ENCODE assay signal across 10 cellular contexts in genomic region chr14:49623387-49623786, GRCh38. TPM values are rescaled to one million over a fixed set of nuclear protein-coding genes. Genes with fewer than 3 reads are reported as not detected.
DNase-seq lines count a peak whose midpoint lies in the region; ATAC-seq and TF ChIP-seq lines count a peak whose summit lies in the region.
"Had no signal": no experiment of that assay in that cellular context is flagged by ENCODE, and none has a peak within 500 bp of the region (broad histone marks: within the 10 kb centered on the region; RNA-seq: fewer than 3 reads in every experiment).

No MANE protein-coding gene starts in this region.

- H4K20me1 ChIP-seq in PC-9 (ENCODE audit: insufficient read depth), result peaks cover 38% of the 10 kb centered on the region

- H3K4me1 ChIP-seq in PC-9 (replicated peaks; ENCODE audit: insufficient read depth), result peaks cover 50% of the 10 kb centered on the region
- no peaks in the 10 kb centered on the region for H3K4me1 ChIP-seq in endodermal cell (ENCODE audit: control insufficient read depth, insufficient read depth, low read length)

- POLR2A ChIA-PET in PC-9 (lab: Charles Lee; ENCODE audit: unreplicated experiment), result interaction anchor here (0.5 kb wide), 1 partner anchor 37 kb away, joined by 4 read pairs; the partner anchor contains the start of gene RPS29
- POLR2A ChIA-PET in GM10248 (lab: Yijun Ruan, JAX), result interaction anchor here (0.5 to 1.5 kb wide), 4 partner anchors 11 to 37 kb away, joined by 3 to 7 read pairs (median 5); partner anchors contain the start of genes DNAAF2, LRR1 and RPS29

- H3K27ac Mint-ChIP-seq in endodermal cell (no peak overlapping the region), osteocyte (ENCODE audit: unreplicated experiment) (no peak overlapping the region)

- no peak overlapping the region for H3K4me3 Mint-ChIP-seq in endodermal cell
- H3K4me3 Mint-ChIP-seq in osteocyte (ENCODE audit: unreplicated experiment), result peak overlapping the region; percentile 98

- WGBS in endodermal cell (ENCODE audit: insufficient coverage in 1 of 2, insufficient read length in 1 of 2), 2 experiments, result 95 to 100% methylated on average over 3 of the region's 3 CpGs

- CTCF ChIA-PET in PC-9 (lab: Charles Lee), result interaction anchor here (0.6 to 1.2 kb wide), 2 partner anchors 215 to 230 kb away, joined by 4 to 5 read pairs; no protein-coding TSS in a partner anchor
- CTCF ChIA-PET in GM10248 (lab: Yijun Ruan, JAX), result interaction anchor here (2.1 to 7.5 kb wide), 2 partner anchors 11 to 38 kb away, joined by 5 to 76 read pairs; partner anchors contain the start of genes DNAAF2 and RPS29

- no TSS peak for BruUV-seq in PC-9 (replicated peaks; lab: Mats Ljungman, UMichigan)

- no peak overlapping the region for H3K9ac ChIP-seq in endodermal cell (ENCODE audit: extremely low read depth, low read length, poor library complexity, severe bottlenecking)

- H2AFZ ChIP-seq in PC-9, result no peak overlapping the region

- H3K79me2 ChIP-seq in PC-9 (ENCODE audit: low read depth), result peaks cover 87% of the 10 kb centered on the region

- H3K9me3 Mint-ChIP-seq in endodermal cell (no peaks in the 10 kb centered on the region), osteocyte (ENCODE audit: unreplicated experiment) (no peaks in the 10 kb centered on the region)

- intact Hi-C loops in PC-9 (cut with micrococcal nuclease; ENCODE audit: unreplicated experiment), result loop anchor here (5.0 kb wide), 1 partner anchor 36 kb away; the partner anchor contains the start of gene RPS29

- H3K4me3 ChIP-seq in GM08714 (ENCODE audit: low read length), result peak overlapping the region; percentile 66
- peak overlapping the region; percentile 100; the same call in 1 of the 2 replicates for H3K4me3 ChIP-seq in PC-9
- peak overlapping the region; percentile 91 for H3K4me3 ChIP-seq in endodermal cell (ENCODE audit: low read length)

- no peaks in the 10 kb centered on the region for H3K27me3 Mint-ChIP-seq in endodermal cell (ENCODE audit: insufficient read depth)
- H3K27me3 Mint-ChIP-seq in osteocyte (ENCODE audit: unreplicated experiment), result no peaks in the 10 kb centered on the region

- H3K36me3 ChIP-seq in PC-9 (ENCODE audit: low read depth) (peaks cover 20% of the 10 kb centered on the region), endodermal cell (ENCODE audit: control insufficient read depth, insufficient read depth, low read length) (peaks cover 51% of the 10 kb centered on the region)

- no peak for TF ChIP-seq CTCF in PC-9 (conservative IDR thresholded peaks at IDR 0.05)
- no peak for TF ChIP-seq CTCF in endodermal cell (conservative IDR thresholded peaks at IDR 0.05)
- TF ChIP-seq CTCF in osteocyte (IDR thresholded peaks at IDR 0.05), result no peak
- no peak for TF ChIP-seq CTCF in GM10248 (IDR thresholded peaks at IDR 0.05; ENCODE audit: control extremely low read depth, extremely low read depth, low read depth, missing control alignments)

- peaks cover 16% of the 10 kb centered on the region for H3K4me1 Mint-ChIP-seq in endodermal cell
- peaks cover 53% of the 10 kb centered on the region for H3K4me1 Mint-ChIP-seq in osteocyte (ENCODE audit: unreplicated experiment)

- peaks cover 31% of the 10 kb centered on the region for H3F3A ChIP-seq in PC-9 (ENCODE audit: insufficient read depth, low read depth)

- H3K4me2 ChIP-seq in PC-9, result peak overlapping the region; percentile 98

- H3K9me3 ChIP-seq in PC-9 (ENCODE audit: insufficient read depth, low read depth) (no peaks in the 10 kb centered on the region), endodermal cell (ENCODE audit: control insufficient read depth, low read length) (no peaks in the 10 kb centered on the region)

- H3K27me3 ChIP-seq in PC-9 (ENCODE audit: insufficient read depth, low read depth) (no peaks in the 10 kb centered on the region), endodermal cell (ENCODE audit: control insufficient read depth, insufficient read depth, low read length, poor library complexity, severe bottlenecking) (no peaks in the 10 kb centered on the region)

- H3K36me3 Mint-ChIP-seq in endodermal cell (ENCODE audit: low read depth) (peaks cover 32% of the 10 kb centered on the region), osteocyte (ENCODE audit: unreplicated experiment) (peaks cover 19% of the 10 kb centered on the region)

- no peak for DNase-seq in PC-9
- DNase-seq in endodermal cell, result no peak
- no peak for DNase-seq in osteocyte (ENCODE audit: extremely low spot score, unreplicated experiment)
- DNase-seq in GM10248 (ENCODE audit: extremely low spot score), result no peak
- DNase-seq: left cardiac atrium, NCI-H146, substantia nigra had no signal

- H3K27ac ChIP-seq in PC-9 (peak overlapping the region; percentile 75; the same call in 1 of the 2 replicates), endodermal cell (ENCODE audit: low read depth, low read length) (no peak overlapping the region)

- no peaks in the 10 kb centered on the region for H3K9me2 ChIP-seq in PC-9 (ENCODE audit: insufficient read depth)

- no peak for ATAC-seq in HG02970 (IDR thresholded peaks at IDR 0.05; ENCODE audit: low FRiP score, unreplicated experiment)
- no peak for ATAC-seq in HG03442 (IDR thresholded peaks at IDR 0.05; ENCODE audit: unreplicated experiment)
- ATAC-seq: left cardiac atrium had no signal

RNA-seq across cellular contexts. Expression of gene MGAT2, which starts 2.8 kb away (rescaled TPM):
- total RNA-seq in PC-9 (2021), result 18.9 and 22.0 TPM in 2 replicates
- 10 to 100 TPM; 21.4 to 23.5 TPM for total RNA-seq in endodermal cell
- polyA plus RNA-seq in endodermal cell (2013, experiment 1 of 2), result 22.3 TPM
- 22.9 TPM for polyA plus RNA-seq in endodermal cell (2013, experiment 2 of 2)
- 46.6 and 50.6 TPM in 2 replicates for total RNA-seq in osteocyte

RNA-seq across cellular contexts. Expression of gene RPL36AL, which starts 3.0 kb away (rescaled TPM):
- total RNA-seq in PC-9 (2021) (120 and 151 TPM in 2 replicates), endodermal cell (100 to 1,000 TPM; 167 to 176 TPM), osteocyte (171 and 187 TPM in 2 replicates)
- 168 TPM for polyA plus RNA-seq in endodermal cell (2013, experiment 1 of 2)
- 166 TPM for polyA plus RNA-seq in endodermal cell (2013, experiment 2 of 2)

RNA-seq across cellular contexts. Expression of gene DNAAF2, which starts 11.7 kb away (rescaled TPM):
- total RNA-seq in PC-9 (2021) (8.2 and 9.5 TPM in 2 replicates), endodermal cell (10 to 100 TPM; 18.5 to 19.7 TPM), osteocyte (7.3 and 8.4 TPM in 2 replicates)
- polyA plus RNA-seq in endodermal cell (2013, experiment 1 of 2), result 19.4 TPM
- 21.4 TPM for polyA plus RNA-seq in endodermal cell (2013, experiment 2 of 2)

RNA-seq across cellular contexts. Expression of gene LRR1, which starts 24.6 kb away (rescaled TPM):
- total RNA-seq in PC-9 (2021) (16.1 and 19.0 TPM in 2 replicates), endodermal cell (10 to 100 TPM; 20.4 to 22.9 TPM), osteocyte (7.4 and 8.1 TPM in 2 replicates)
- 22.7 TPM for polyA plus RNA-seq in endodermal cell (2013, experiment 1 of 2)
- polyA plus RNA-seq in endodermal cell (2013, experiment 2 of 2), result 23.7 TPM

RNA-seq across cellular contexts. Expression of gene RPS29, which starts 37.2 kb away (rescaled TPM):
- total RNA-seq in PC-9 (2021), result 1,018 and 1,294 TPM in 2 replicates
- total RNA-seq in endodermal cell, result 1,000 to 10,000 TPM; 1,577 to 1,586 TPM
- 3,717 TPM for polyA plus RNA-seq in endodermal cell (2013, experiment 1 of 2)
- 3,497 TPM for polyA plus RNA-seq in endodermal cell (2013, experiment 2 of 2)
- 935 and 1,004 TPM in 2 replicates for total RNA-seq in osteocyte
